In genomic region chr10:46398212-46398886, GRCh38 we compare ENCODE assay signal across 10 cellular contexts. TPM values are rescaled to one million over a fixed set of nuclear protein-coding genes. Genes with fewer than 3 reads are reported as not detected.
DNase-seq lines count a peak whose midpoint lies in the region; ATAC-seq and TF ChIP-seq lines count a peak whose summit lies in the region.
"Not testable (repeated sequence)": the region's sequence is repeated elsewhere in the genome, so short reads cannot be mapped to it uniquely, and the experiment has no call there.
"Had no signal": no experiment of that assay in that cellular context is flagged by ENCODE, and none has a peak within 500 bp of the region (broad histone marks: within the 10 kb centered on the region; RNA-seq: fewer than 3 reads in every experiment).

No MANE protein-coding gene starts in this region.

- not testable (repeated sequence) for H4K20me1 ChIP-seq in fibroblast of lung (ENCODE audit: control insufficient read depth, extremely low read depth, insufficient read depth, low read length)

- in situ Hi-C loops in astrocyte of the cerebellum (cut with HindIII; ENCODE audit: low sequenced_read_pairs), result not testable (repeated sequence)

- DNase-seq in DMS 273 (lab: John Stamatoyannopoulos, UW; ENCODE audit: unreplicated experiment) (peak; percentile 2), fibroblast of lung (ENCODE audit: low read depth in 2 of 2) (peak; percentile 12 to 67)
- not testable (repeated sequence) for DNase-seq in RWPE2 (ENCODE audit: low spot score); astrocyte of the cerebellum (ENCODE audit: low read depth); left lobe of liver (ENCODE audit: low spot score); prostate gland (ENCODE audit: low spot score); type B pancreatic cell (ENCODE audit: extremely low spot score, unreplicated experiment)

- H3K4me1 ChIP-seq in RWPE2 (ENCODE audit: insufficient read depth, poor library complexity, severe bottlenecking); fibroblast of lung (ENCODE audit: control insufficient read depth, extremely low read depth, insufficient read depth, low read length); prostate gland (replicated peaks): not testable (repeated sequence)

- not testable (repeated sequence) for H3K27me3 ChIP-seq in RWPE2 (ENCODE audit: insufficient read depth, poor library complexity, severe bottlenecking); fibroblast of lung (ENCODE audit: control insufficient read depth, insufficient read depth, low read length); prostate gland (replicated peaks; ENCODE audit: insufficient read depth)

- H3K27ac Mint-ChIP-seq in type B pancreatic cell, result peak overlapping the region; percentile 72

- intact Hi-C loops in prostate gland (cut with DNase I), result not testable (repeated sequence)

- H3K9ac ChIP-seq in fibroblast of lung (ENCODE audit: insufficient read depth, low read length), result peak overlapping the region; percentile 16

- peak overlapping the region; percentile 78 for H3K4me2 ChIP-seq in fibroblast of lung (ENCODE audit: extremely low read depth, insufficient read depth, low read length)

- H3K9me3 Mint-ChIP-seq in type B pancreatic cell, result not testable (repeated sequence)

- H3K9me3 ChIP-seq in RWPE2 (ENCODE audit: severe bottlenecking); fibroblast of lung (ENCODE audit: control insufficient read depth, insufficient read depth, low read depth, low read length); prostate gland: not testable (repeated sequence)

- H3K79me2 ChIP-seq in fibroblast of lung (ENCODE audit: control insufficient read depth, insufficient read depth, low read length), result not testable (repeated sequence)

- not testable (repeated sequence) for TF ChIP-seq POLR2A in prostate gland (IDR thresholded peaks at IDR 0.05)

- not testable (repeated sequence) for H3K36me3 Mint-ChIP-seq in type B pancreatic cell

- not testable (repeated sequence) for H2AFZ ChIP-seq in fibroblast of lung (ENCODE audit: low read length)

- not testable (repeated sequence) for H3K4me1 Mint-ChIP-seq in type B pancreatic cell (ENCODE audit: unreplicated experiment)

- H3K27me3 Mint-ChIP-seq in type B pancreatic cell, result not testable (repeated sequence)

- peak; percentile 52 for ATAC-seq in HG03280 (IDR thresholded peaks at IDR 0.05; ENCODE audit: unreplicated experiment)
- ATAC-seq in RWPE2 (ENCODE audit: low read depth), result peak; percentile 40
- peak; percentile 92 for ATAC-seq in left lobe of liver

- under 1% methylated on average over 7 of the region's 35 CpGs for WGBS in prostate gland

- peak overlapping the region; percentile 77 for H3K4me3 Mint-ChIP-seq in type B pancreatic cell

- H3K4me3 ChIP-seq in RWPE2 (ENCODE audit: severe bottlenecking) (peak overlapping the region; percentile 33), astrocyte of the cerebellum (ENCODE audit: low read depth, low read length) (peak overlapping the region; percentile 33), fibroblast of lung (replicated peaks in 1 of 4; ENCODE audit: control extremely low read depth in 1 of 4, insufficient read depth in 1 of 4, low read depth in 3 of 4, low read length in 4 of 4) (peak overlapping the region; percentile 26 to 53 (median 40)), prostate gland (peak overlapping the region; percentile 24 to 36)

- peak overlapping the region; percentile 89 for H3K27ac ChIP-seq in RWPE2 (ENCODE audit: poor library complexity, severe bottlenecking)
- H3K27ac ChIP-seq in fibroblast of lung (ENCODE audit: insufficient read depth, low read length), result peak overlapping the region; percentile 38
- H3K27ac ChIP-seq in prostate gland, result peak overlapping the region; percentile 41 to 66

- TF ChIP-seq CTCF in RWPE2 (IDR thresholded peaks at IDR 0.05; ENCODE audit: poor library complexity, severe bottlenecking), result peak; percentile 37
- not testable (repeated sequence) for TF ChIP-seq CTCF in astrocyte of the cerebellum (IDR thresholded peaks at IDR 0.05; ENCODE audit: low read depth, low read length, missing control alignments); fibroblast of lung (conservative IDR thresholded peaks at IDR 0.05 in 1 of 2, IDR thresholded peaks at IDR 0.05 in 1 of 2; ENCODE audit: low read depth in 1 of 2, low read length in 2 of 2); prostate gland (IDR thresholded peaks at IDR 0.05); type B pancreatic cell (conservative IDR thresholded peaks at IDR 0.05)

- H3K36me3 ChIP-seq in RWPE2 (ENCODE audit: low read depth); fibroblast of lung (ENCODE audit: control insufficient read depth, insufficient read depth, low read length); prostate gland: not testable (repeated sequence)

RNA-seq across cellular contexts. Expression of gene ANXA8L1, which starts 22.8 kb away (rescaled TPM):
- not detected in 2 replicates for total RNA-seq in fibroblast of lung
- 0.05 and 0.08 TPM in 2 replicates for polyA plus RNA-seq in fibroblast of lung
- polyA plus RNA-seq in fibroblast of lung (2012), result not detected in 2 replicates
- polyA minus RNA-seq in fibroblast of lung (ENCODE audit: low replicate concordance), result 0.22 TPM in 1 of 2 replicates, not detected in the other
- total RNA-seq in left lobe of liver, result 0.86 TPM
- 10 to 100 TPM; 12.3 to 15.0 TPM for total RNA-seq in prostate gland
- total RNA-seq in type B pancreatic cell (ENCODE audit: low replicate concordance), result 0.97 and 3.9 TPM in 2 replicates
- total RNA-seq: cerebellum had no signal
- polyA plus RNA-seq: immature natural killer cell had no signal

Comparison
In these comparisons a context has a peak if more than half of its experiments do, and no peak if none do; other contexts are left out.
1. ATAC-seq: peak in every context shown above with its lines; median percentile 92 in left lobe of liver; 52 in HG03280; 40 in RWPE2.
2. H3K27ac ChIP-seq: peak in every context shown above with its lines; median percentile 89 in RWPE2; 54 in prostate gland; 38 in fibroblast of lung.